ENCODE assay signal across 1 cellular context in the genomic region with DNA sequence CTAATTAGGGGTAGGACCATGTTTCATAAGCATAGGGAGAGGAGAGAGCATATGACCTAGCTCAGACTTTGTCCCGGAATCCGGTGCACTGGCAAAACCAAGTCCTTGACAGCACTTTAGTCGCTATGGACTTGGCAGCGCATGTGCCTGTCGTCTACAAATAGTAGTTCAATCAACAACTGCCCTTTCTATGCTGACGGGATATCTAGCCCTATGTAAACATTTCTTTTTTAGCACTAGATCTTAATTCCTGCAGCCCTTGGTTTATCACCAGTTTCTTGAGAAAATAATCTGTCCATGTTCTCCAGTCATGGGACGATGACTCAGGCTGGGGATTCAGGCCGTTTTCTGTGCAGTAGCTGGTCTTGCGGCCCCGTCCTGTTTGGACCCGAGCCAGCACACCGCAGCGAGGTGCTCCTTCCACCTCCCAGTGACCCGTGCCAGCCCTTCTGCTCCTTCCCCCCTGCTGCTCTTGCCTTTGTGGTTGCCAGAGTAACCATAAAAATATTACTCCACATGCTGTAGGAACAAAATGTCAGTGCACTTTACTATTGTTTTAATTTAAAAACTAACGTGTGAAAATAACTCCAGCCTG.
TF ChIP-seq lines count a peak whose summit lies in the region.

No MANE protein-coding gene starts in this region.

TF ChIP-seq in WTC11, 78 proteins besides CTCF, POLR2A, EP300 and RAD21 (continued from another document):
- TF ChIP-seq, protein P1, sequence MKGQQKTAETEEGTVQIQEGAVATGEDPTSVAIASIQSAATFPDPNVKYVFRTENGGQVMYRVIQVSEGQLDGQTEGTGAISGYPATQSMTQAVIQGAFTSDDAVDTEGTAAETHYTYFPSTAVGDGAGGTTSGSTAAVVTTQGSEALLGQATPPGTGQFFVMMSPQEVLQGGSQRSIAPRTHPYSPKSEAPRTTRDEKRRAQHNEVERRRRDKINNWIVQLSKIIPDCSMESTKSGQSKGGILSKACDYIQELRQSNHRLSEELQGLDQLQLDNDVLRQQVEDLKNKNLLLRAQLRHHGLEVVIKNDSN (CRISPR knock-in tag; IDR thresholded peaks at IDR 0.05), result no peak
- no peak for TF ChIP-seq TCF7 (CRISPR knock-in tag; IDR thresholded peaks at IDR 0.05; ENCODE audit: low read depth)
- TF ChIP-seq FOXP4 (CRISPR knock-in tag; IDR thresholded peaks at IDR 0.05), result no peak
- TF ChIP-seq ZNF263 (CRISPR knock-in tag; IDR thresholded peaks at IDR 0.05; ENCODE audit: low read depth), result no peak
- TF ChIP-seq RELA (CRISPR knock-in tag; IDR thresholded peaks at IDR 0.05; ENCODE audit: borderline replicate concordance), result no peak
